In the genomic region with DNA sequence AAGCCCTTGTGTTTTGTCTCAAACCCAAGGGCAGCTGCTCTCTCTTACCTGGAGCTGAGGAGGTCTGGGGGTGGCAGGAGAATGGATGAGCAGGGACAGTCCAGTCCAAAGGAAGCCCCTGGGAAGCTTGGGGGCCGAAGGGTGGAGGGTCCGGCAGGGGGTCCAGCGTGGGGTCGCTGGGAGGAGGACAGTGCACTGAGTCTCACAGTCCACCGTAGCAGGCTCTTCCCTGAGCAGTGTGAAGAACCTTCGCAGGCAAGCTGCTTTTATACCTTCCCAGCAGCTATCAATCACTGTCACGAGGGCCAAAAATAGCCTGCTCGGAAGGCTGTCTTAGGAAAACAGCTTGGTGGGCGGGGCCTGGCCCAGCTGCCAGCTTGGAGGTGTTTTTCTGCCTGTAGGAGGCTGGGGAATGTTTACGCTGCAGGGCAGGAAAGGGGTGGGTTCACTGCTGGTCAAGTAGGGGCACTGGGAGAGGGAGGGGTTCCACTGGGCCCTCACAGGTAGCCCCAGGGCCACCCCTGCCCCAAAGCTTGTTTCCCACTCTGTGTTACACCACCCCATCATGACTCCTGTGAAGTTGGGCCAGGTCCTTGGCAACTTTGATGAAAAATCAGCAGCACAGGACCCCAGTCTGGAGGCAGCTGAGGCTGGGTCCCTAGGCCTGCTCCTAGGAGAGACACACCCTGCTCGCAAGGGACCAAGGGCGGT, we compare ENCODE assay signal across 8 cellular contexts. TPM values are rescaled to one million over a fixed set of nuclear protein-coding genes. Genes with fewer than 3 reads are reported as not detected.
A peak's percentile ranks its signal among the peaks of the same experiment; 100 is the strongest.
DNase-seq lines count a peak whose midpoint lies in the region; ATAC-seq and TF ChIP-seq lines count a peak whose summit lies in the region.

Gene DEPP1, minus strand, starts transcription at position 240 of the 711 bp plus-strand sequence. CDS start 779 bp downstream, outside the sequence.

- no peak for TF ChIP-seq CTCF in GM20000 (IDR thresholded peaks at IDR 0.05; ENCODE audit: extremely low read depth, missing control alignments)
- TF ChIP-seq CTCF in ovary (IDR thresholded peaks at IDR 0.05), result peak in 2 of 3 donors; percentile 30 to 44

- H3K27me3 ChIP-seq in adipocyte (replicated peaks; ENCODE audit: control insufficient read depth, insufficient read depth, low read length) (no peaks in the 10 kb centered on the region), ovary (no peaks in the 10 kb centered on the region)

- H3K9me3 ChIP-seq in adipocyte (ENCODE audit: control insufficient read depth, low read length) (no peaks in the 10 kb centered on the region), ovary (peaks cover 0 to 7% of the 10 kb centered on the region in 2 donors)

- peak; percentile 97 for TF ChIP-seq EP300 in ovary (IDR thresholded peaks at IDR 0.05)

- H3K9ac ChIP-seq in adipocyte (ENCODE audit: low read length), result peak within 1 kb of the TSS; percentile 89

- peak within 1 kb of the TSS; percentile 83 for H3K4me3 ChIP-seq in adipocyte (ENCODE audit: low read length)
- peak within 1 kb of the TSS; percentile 69 for H3K4me3 ChIP-seq in ovary

- H3K4me3 Mint-ChIP-seq in natural killer cell treated with Interleukin-12 subunit alpha and Interleukin-12 subunit beta and Interleukin-15 and Interleukin-18, amount 100 ng/mL, for 72 hours, result no peak within 1 kb of the TSS

- ATAC-seq in Right ventricle myocardium inferior, result peak; percentile 47
- ATAC-seq in GM19324 (IDR thresholded peaks at IDR 0.05; ENCODE audit: low FRiP score, unreplicated experiment), result no peak
- ATAC-seq in natural killer cell treated with Interleukin-12 subunit alpha and Interleukin-12 subunit beta and Interleukin-15 and Interleukin-18, amount 100 ng/mL, for 72 hours, result no peak

- peak; percentile 87 for DNase-seq in Ammon's horn (ENCODE audit: low spot score)
- peak; percentile 63 for DNase-seq in GM20000 (ENCODE audit: low spot score)
- peak; percentile 76 for DNase-seq in NCI-H2107 (lab: John Stamatoyannopoulos, UW)
- DNase-seq in adipocyte (ENCODE audit: low read depth), result peak; percentile 90
- DNase-seq in Right ventricle myocardium inferior (ENCODE audit: missing footprints), result peak; percentile 93
- peak; percentile 91 to 95 (median 94) for DNase-seq in ovary
- no peak for DNase-seq in natural killer cell treated with Interleukin-12 subunit alpha and Interleukin-12 subunit beta and Interleukin-15 and Interleukin-18, amount 100 ng/mL, for 72 hours (ENCODE audit: low spot score)

- WGBS in ovary, 3 donors, result 17% methylated on average over 12 of the region's 12 CpGs

- peak; percentile 99 for TF ChIP-seq POLR2A in ovary (IDR thresholded peaks at IDR 0.05)

- no peaks in the 10 kb centered on the region for H3K9me3 Mint-ChIP-seq in natural killer cell treated with Interleukin-12 subunit alpha and Interleukin-12 subunit beta and Interleukin-15 and Interleukin-18, amount 100 ng/mL, for 72 hours

- no peaks in the 10 kb centered on the region for H3K36me3 Mint-ChIP-seq in natural killer cell treated with Interleukin-12 subunit alpha and Interleukin-12 subunit beta and Interleukin-15 and Interleukin-18, amount 100 ng/mL, for 72 hours

- intact Hi-C loops in Right ventricle myocardium inferior (cut with DNase I) (loop anchor here (1.0 to 10.0 kb wide), 4 partner anchors 18 to 1294 kb away; no protein-coding TSS in a partner anchor), ovary (cut with DNase I) (no loop called here)

- H3K36me3 ChIP-seq in adipocyte (ENCODE audit: control insufficient read depth, insufficient read depth, low read length, severe bottlenecking), result peaks cover 6% of the 10 kb centered on the region
- no peaks in the 10 kb centered on the region for H3K36me3 ChIP-seq in ovary

- H3K4me1 ChIP-seq in adipocyte (ENCODE audit: control insufficient read depth, insufficient read depth, low read length) (peaks cover 82% of the 10 kb centered on the region), ovary (ENCODE audit: insufficient read depth) (peaks cover 40% of the 10 kb centered on the region)

- H3K27ac ChIP-seq in ovary, result peak within 1 kb of the TSS; percentile 37 to 84

- no peak within 1 kb of the TSS for H3K27ac Mint-ChIP-seq in natural killer cell treated with Interleukin-12 subunit alpha and Interleukin-12 subunit beta and Interleukin-15 and Interleukin-18, amount 100 ng/mL, for 72 hours

- peaks cover 5 to 14% of the 10 kb centered on the region in 2 donors for H3K4me1 Mint-ChIP-seq in natural killer cell treated with Interleukin-12 subunit alpha and Interleukin-12 subunit beta and Interleukin-15 and Interleukin-18, amount 100 ng/mL, for 72 hours (ENCODE audit: low read depth in 2 of 2)

- H3K27me3 Mint-ChIP-seq in natural killer cell treated with Interleukin-12 subunit alpha and Interleukin-12 subunit beta and Interleukin-15 and Interleukin-18, amount 100 ng/mL, for 72 hours, result no peaks in the 10 kb centered on the region

RNA-seq across cellular contexts. Expression of gene DEPP1, which starts in this region (rescaled TPM):
- 33.0 TPM for total RNA-seq in Right ventricle myocardium inferior
- 100 to 1,000 TPM in 5 of 7 donors, 10 to 100 TPM in 2; 35.6 to 511 (median 174) TPM for total RNA-seq in ovary
- polyA plus RNA-seq in ovary, result 100 to 1,000 TPM in 1 of 2 donors, 10 to 100 TPM in 1; 56.7 to 603 TPM
- total RNA-seq in natural killer cell treated with Interleukin-12 subunit alpha and Interleukin-12 subunit beta and Interleukin-15 and Interleukin-18, amount 100 ng/mL, for 72 hours, result under 1 TPM; 0.31 to 0.53 TPM

Comparison
In these comparisons a context has a peak if more than half of its experiments do, and no peak if none do; other contexts are left out.
1. RNA of gene DEPP1 (total RNA-seq): 35.6 to 511 TPM in ovary and 33.0 TPM in Right ventricle myocardium inferior (single experiment); 0.31 to 0.53 TPM in natural killer cell treated with Interleukin-12 subunit alpha and Interleukin-12 subunit beta and Interleukin-15 and Interleukin-18, amount 100 ng/mL, for 72 hours; every median in the first group is over 10 times any median in the second.